8 cellular contexts compared by ENCODE assay signal in genomic region chr1:248825909-248826760, GRCh38. TPM values are rescaled to one million over a fixed set of nuclear protein-coding genes. Genes with fewer than 3 reads are reported as not detected.
DNase-seq lines count a peak whose midpoint lies in the region; ATAC-seq and TF ChIP-seq lines count a peak whose summit lies in the region.

SH3BP5L (minus strand) TSS chr1:248825915; CDS start chr1:248824935, 980 bp downstream.

- peaks cover 39% of the 10 kb centered on the region for H3K4me1 Mint-ChIP-seq in memory B cell

- no peaks in the 10 kb centered on the region for H3K9me3 Mint-ChIP-seq in memory B cell

- peak; percentile 100 for DNase-seq in COLO829 (ENCODE audit: low spot score)
- peak; percentile 96 for DNase-seq in GM20000 (ENCODE audit: low spot score)
- DNase-seq in HT-29 (ENCODE audit: low spot score): peak; percentile 96
- peak; percentile 83 for DNase-seq in NK-92 treated with Interleukin-12 subunit alpha and Interleukin-12 subunit beta, amount 100 ng/mL, for 24 hours (lab: John Stamatoyannopoulos, UW)
- DNase-seq in activated CD8-positive, alpha-beta memory T cell treated with anti-CD3 and anti-CD28 coated beads for 24 hours: peak; percentile 95
- DNase-seq in effector CD8-positive, alpha-beta T cell (lab: John Stamatoyannopoulos, UW): peak; percentile 79
- peak; percentile 88 to 89 for DNase-seq in memory B cell (ENCODE audit: low spot score in 2 of 2)
- DNase-seq in stimulated activated CD8-positive, alpha-beta memory T cell treated with anti-CD3 and anti-CD28 coated beads, Interleukin-12 subunit alpha, Interleukin-12 subunit beta, amount 100 ng/mL, for 24 hours (ENCODE audit: extremely low read depth): peak; percentile 80

- ATAC-seq in memory B cell (ENCODE audit: low read depth): peak; percentile 81

- peak within 1 kb of the TSS; percentile 99 for H3K4me3 Mint-ChIP-seq in memory B cell

- peak; percentile 66 for TF ChIP-seq CTCF in GM20000 (IDR thresholded peaks at IDR 0.05; ENCODE audit: extremely low read depth, missing control alignments)

- H3K27me3 Mint-ChIP-seq in memory B cell: no peaks in the 10 kb centered on the region

- H3K27ac Mint-ChIP-seq in memory B cell: peak within 1 kb of the TSS; percentile 94

- peaks cover 18% of the 10 kb centered on the region for H3K36me3 Mint-ChIP-seq in memory B cell

RNA-seq across cellular contexts. Expression of gene SH3BP5L, which starts in this region (rescaled TPM):
- total RNA-seq in HT-29 (2014; rRNA removed; shearing (Covaris generic)): 23.4 and 23.5 TPM in 2 replicates

Comparison
In these comparisons a context has a peak if more than half of its experiments do, and no peak if none do; other contexts are left out.
1. Peak in every context shown above with its lines: DNase-seq and ATAC-seq.